Comparison of ENCODE assay signal across 1 cellular context in the genomic region with DNA sequence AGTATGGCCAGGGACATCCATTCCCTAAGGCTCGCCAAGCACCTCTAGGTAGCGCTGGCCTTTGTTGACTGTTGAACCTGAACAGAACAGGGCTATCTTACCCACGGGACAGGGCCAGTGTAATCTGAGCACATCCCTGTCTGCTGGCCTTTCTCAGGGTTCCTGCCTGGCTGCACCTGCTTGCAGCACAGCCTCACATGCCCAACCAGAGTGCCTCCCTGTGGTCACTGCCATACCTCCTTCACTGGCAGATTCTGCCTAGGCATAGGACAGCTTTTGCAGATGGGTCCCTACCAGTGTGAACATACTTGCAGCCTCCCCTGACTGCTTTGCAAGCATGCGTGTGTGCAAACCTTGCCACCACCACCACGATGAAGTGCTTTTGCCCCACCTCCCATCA.
TF ChIP-seq lines count a peak whose summit lies in the region.

No MANE protein-coding gene starts in this region.

TF ChIP-seq in HepG2, 621 proteins besides CTCF, POLR2A, EP300 and RAD21:
- TF ChIP-seq ZSCAN22 (CRISPR knock-in tag; IDR thresholded peaks at IDR 0.05) (no peak), STAG1 (CRISPR knock-in tag; IDR thresholded peaks at IDR 0.05) (peak; percentile 26; the same call in 1 of the 2 replicates)
